Comparison of ENCODE assay signal across 8 cellular contexts in genomic region chr2:168457177-168457905, GRCh38. TPM values are rescaled to one million over a fixed set of nuclear protein-coding genes. Genes with fewer than 3 reads are reported as not detected.
DNase-seq lines count a peak whose midpoint lies in the region; ATAC-seq and TF ChIP-seq lines count a peak whose summit lies in the region.

No MANE protein-coding gene starts in this region.

- no peak for ATAC-seq in HCT116
- no peak for ATAC-seq in activated T-helper 17 cell treated with anti-CD3 and anti-CD28 coated beads, Interleukin-2, amount 50 U/mL, for 72 hours (replicated peaks)
- ATAC-seq in HG02763 (IDR thresholded peaks at IDR 0.05; ENCODE audit: unreplicated experiment), result no peak
- ATAC-seq in GM19455 (IDR thresholded peaks at IDR 0.05; ENCODE audit: unreplicated experiment), result no peak

- H3K9me2 ChIP-seq in HCT116 (ENCODE audit: insufficient read depth), result no peaks in the 10 kb centered on the region

- peaks cover 0 to 21% of the 10 kb centered on the region in 2 experiments; a peak in 2 of 4 replicates for H3K4me1 ChIP-seq in HCT116 (ENCODE audit: control insufficient read depth in 1 of 2, insufficient read depth in 2 of 2, low read length in 2 of 2)

- no peaks in the 10 kb centered on the region for H3K9me3 ChIP-seq in HCT116 (ENCODE audit: control insufficient read depth in 1 of 2, insufficient read depth in 1 of 2, low read depth in 1 of 2, low read length in 2 of 2)

- peak overlapping the region; percentile 80 for H3K4me2 ChIP-seq in HCT116 (ENCODE audit: low read length)

- POLR2A ChIA-PET in HCT116 (lab: Charles Lee), result no interaction called here

- peaks cover 7% of the 10 kb centered on the region for H3K36me3 Mint-ChIP-seq in activated T-helper 17 cell treated with anti-CD3 and anti-CD28 coated beads, Interleukin-2, amount 50 U/mL, for 72 hours (ENCODE audit: low read depth)
- H3K36me3 Mint-ChIP-seq in immature natural killer cell, result no peaks in the 10 kb centered on the region

- peaks cover 20% of the 10 kb centered on the region for H3K4me1 Mint-ChIP-seq in activated T-helper 17 cell treated with anti-CD3 and anti-CD28 coated beads, Interleukin-2, amount 50 U/mL, for 72 hours
- peaks cover 27 to 49% of the 10 kb centered on the region in 2 donors for H3K4me1 Mint-ChIP-seq in immature natural killer cell

- intact Hi-C loops in HCT116 (cut with micrococcal nuclease), result no loop called here

- H3K27ac Mint-ChIP-seq in activated T-helper 17 cell treated with anti-CD3 and anti-CD28 coated beads, Interleukin-2, amount 50 U/mL, for 72 hours, result peak overlapping the region; percentile 21
- peak overlapping the region; percentile 49 to 73 (median 58) for H3K27ac Mint-ChIP-seq in immature natural killer cell

- H3K4me3 ChIP-seq in GM06990 (replicated peaks; ENCODE audit: low read depth, low read length) (peak overlapping the region; percentile 80), HCT116 (replicated peaks in 1 of 2; ENCODE audit: low read depth in 1 of 2, low read length in 2 of 2) (peak overlapping the region; percentile 57 to 78)

- no peaks in the 10 kb centered on the region for H3K27me3 Mint-ChIP-seq in activated T-helper 17 cell treated with anti-CD3 and anti-CD28 coated beads, Interleukin-2, amount 50 U/mL, for 72 hours
- peaks cover 0 to 3% (median 2%) of the 10 kb centered on the region in 3 donors for H3K27me3 Mint-ChIP-seq in immature natural killer cell (ENCODE audit: low read depth in 3 of 3)

- H3K79me2 ChIP-seq in HCT116 (ENCODE audit: insufficient read depth, low read length), result peaks cover 55% of the 10 kb centered on the region

- H3K27me3 ChIP-seq in GM06990 (replicated peaks; ENCODE audit: control insufficient read depth, insufficient read depth, low read length), result no peaks in the 10 kb centered on the region
- H3K27me3 ChIP-seq in HCT116 (ENCODE audit: insufficient read depth, low read length), result no peaks in the 10 kb centered on the region

- H4K20me1 ChIP-seq in HCT116 (ENCODE audit: insufficient read depth), result peaks cover 5% of the 10 kb centered on the region; the same call in 1 of the 2 replicates

- TF ChIP-seq POLR2A in HCT116 (IDR thresholded peaks at IDR 0.05; ENCODE audit: borderline replicate concordance, extremely low read depth, insufficient read depth, insufficient read length), result no peak

- H3K4me3 Mint-ChIP-seq in activated T-helper 17 cell treated with anti-CD3 and anti-CD28 coated beads, Interleukin-2, amount 50 U/mL, for 72 hours, result no peak overlapping the region
- peak overlapping the region in 2 of 5 donors; percentile 90 to 92 for H3K4me3 Mint-ChIP-seq in immature natural killer cell

- H3K9ac ChIP-seq in HCT116 (ENCODE audit: low read length), result peak overlapping the region; percentile 73

- peak overlapping the region; percentile 74; the same call in 1 of the 2 replicates for H3K27ac ChIP-seq in HCT116 (ENCODE audit: low read depth, low read length)

- CTCF ChIA-PET in HCT116 (lab: Charles Lee), result no interaction called here

- H3K36me3 ChIP-seq in GM06990 (ENCODE audit: control insufficient read depth, insufficient read depth, low read length) (no peaks in the 10 kb centered on the region), HCT116 (ENCODE audit: control insufficient read depth in 1 of 2, insufficient read depth in 2 of 2, low read length in 2 of 2) (no peaks in the 10 kb centered on the region)

- no peaks in the 10 kb centered on the region for H3K9me3 Mint-ChIP-seq in activated T-helper 17 cell treated with anti-CD3 and anti-CD28 coated beads, Interleukin-2, amount 50 U/mL, for 72 hours
- no peaks in the 10 kb centered on the region for H3K9me3 Mint-ChIP-seq in immature natural killer cell

- no TSS peak for BruUV-seq in HCT116 (replicated peaks; lab: Mats Ljungman, UMichigan)

- RAD21 ChIA-PET in HCT116 (lab: Charles Lee; ENCODE audit: low non-redundant PET in 1 of 2, low total read pairs in 2 of 2, uncharacterized antibody in 2 of 2, unreplicated experiment in 2 of 2), result no interaction called here

- TF ChIP-seq CTCF in GM06990 (IDR thresholded peaks at IDR 0.05; ENCODE audit: insufficient read depth, low read length, poor library complexity, severe bottlenecking) (no peak), HCT116 (IDR thresholded peaks at IDR 0.05 in 2 of 3, conservative IDR thresholded peaks at IDR 0.05 in 1 of 3; ENCODE audit: borderline replicate concordance in 1 of 3, insufficient read depth in 1 of 3, low read depth in 2 of 3, low read length in 2 of 3) (no peak)

- no peak for TF ChIP-seq RAD21 in HCT116 (IDR thresholded peaks at IDR 0.05; ENCODE audit: low read depth)

- H2AFZ ChIP-seq in HCT116 (ENCODE audit: low read depth, low read length, poor library complexity, severe bottlenecking), result no peak overlapping the region

- no peak for DNase-seq in GM06990 (ENCODE audit: extremely low read depth, insufficient read length)
- DNase-seq in HCT116 (ENCODE audit: low read depth, low spot score), result no peak
- DNase-seq in immature natural killer cell, result no peak
- peak; percentile 41 for DNase-seq in superior temporal gyrus (ENCODE audit: extremely low spot score)
- DNase-seq in effector CD8-positive, alpha-beta T cell (lab: John Stamatoyannopoulos, UW), result no peak

TF ChIP-seq in HCT116, 20 proteins besides CTCF, POLR2A, EP300 and RAD21:
- TF ChIP-seq ZNF274 (IDR thresholded peaks at IDR 0.05; ENCODE audit: low read depth, low read length) (no peak), CEBPB (IDR thresholded peaks at IDR 0.05; ENCODE audit: low read depth) (no peak), ZBTB33 (IDR thresholded peaks at IDR 0.05; ENCODE audit: extremely low read depth, insufficient replicate concordance, low read length) (no peak), EGR1 (IDR thresholded peaks at IDR 0.05; ENCODE audit: low read depth) (no peak), POLR2AphosphoS5 (IDR thresholded peaks at IDR 0.05; ENCODE audit: low read depth, low read length) (no peak), SRF (IDR thresholded peaks at IDR 0.05; ENCODE audit: low read depth) (no peak), REST (IDR thresholded peaks at IDR 0.05; ENCODE audit: low read depth) (no peak), EZH2phosphoT487 (IDR thresholded peaks at IDR 0.05; ENCODE audit: borderline replicate concordance) (no peak), SIN3A (IDR thresholded peaks at IDR 0.05; ENCODE audit: low read depth) (no peak), SP1 (IDR thresholded peaks at IDR 0.05; ENCODE audit: low read depth) (no peak), JUND (IDR thresholded peaks at IDR 0.05) (no peak), ATF3 (IDR thresholded peaks at IDR 0.05) (no peak), MAX (IDR thresholded peaks at IDR 0.05) (no peak; the same call in 1 of the 2 replicates), EZH2 (IDR thresholded peaks at IDR 0.05) (no peak), FOSL1 (IDR thresholded peaks at IDR 0.05; ENCODE audit: low read depth) (no peak), CBX3 (IDR thresholded peaks at IDR 0.05; ENCODE audit: low read depth) (no peak)

RNA-seq across cellular contexts. Expression of gene CERS6, which starts 1.3 kb away (rescaled TPM):
- 37.0 TPM for total RNA-seq in HCT116 (2021; ENCODE audit: unreplicated experiment)
- 8.9 and 12.0 TPM in 2 replicates for polyA plus RNA-seq in HCT116 (2012)
- 10 to 100 TPM in 1 of 2 donors, 1 to 10 TPM in 1; 7.7 to 21.5 TPM for total RNA-seq in activated T-helper 17 cell treated with anti-CD3 and anti-CD28 coated beads, Interleukin-2, amount 50 U/mL, for 72 hours
- 1 to 10 TPM; 2.4 to 9.2 (median 5.6) TPM for polyA plus RNA-seq in immature natural killer cell
